ENCODE assay signal across 16 cellular contexts in the genomic region with DNA sequence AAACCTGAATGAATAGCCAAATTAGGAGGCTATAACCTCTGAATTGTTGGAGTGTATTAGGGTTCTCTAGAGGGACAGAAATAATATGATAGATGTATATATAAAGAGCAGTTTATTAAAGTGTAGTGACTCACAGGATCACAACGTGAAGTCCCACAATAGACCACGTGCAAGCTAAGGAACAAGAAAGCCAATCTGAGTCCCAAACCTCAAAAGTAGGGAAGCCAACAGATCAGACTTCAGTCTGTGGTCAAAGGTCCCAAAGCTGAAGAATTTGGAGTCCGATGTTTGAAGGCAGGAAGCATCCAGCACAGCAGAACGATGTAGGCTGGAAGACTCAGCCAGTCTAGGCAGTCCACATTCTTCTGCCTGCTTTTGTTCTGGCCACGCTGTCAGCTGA.
DNase-seq lines count a peak whose midpoint lies in the region; ATAC-seq and TF ChIP-seq lines count a peak whose summit lies in the region.
"Had no signal": no experiment of that assay in that cellular context is flagged by ENCODE, and none has a peak within 500 bp of the region (broad histone marks: within the 10 kb centered on the region; RNA-seq: fewer than 3 reads in every experiment).

No MANE protein-coding gene starts in this region.

- no TSS peak for BruUV-seq in A673 (replicated peaks; lab: Mats Ljungman, UMichigan)

- no peaks in the 10 kb centered on the region for H3K27me3 ChIP-seq in A673 (replicated peaks; ENCODE audit: insufficient read depth, low read depth, low read length, poor library complexity)

- peak; percentile 12 for DNase-seq in A673 (ENCODE audit: low spot score)
- DNase-seq in NCI-H69 (lab: John Stamatoyannopoulos, UW): peak; percentile 92
- DNase-seq in choroid plexus epithelial cell (ENCODE audit: low read depth): peak; percentile 2
- peak; percentile 39 for DNase-seq in retinal pigment epithelial cell (ENCODE audit: low read depth)
- no peak for DNase-seq in stimulated activated naive CD8-positive, alpha-beta T cell treated with anti-CD3 and anti-CD28 coated beads, Interleukin-15, amount 100 ng/mL, for 72 hours
- no peak for DNase-seq in activated CD4-positive, alpha-beta T cell treated with anti-CD3 and anti-CD28 coated beads for 48 hours
- no peak for DNase-seq in left colon
- DNase-seq: DMS 273 treated with DMSO at 0.1 percent for 48 hours, GDM1, NCI-H1436, NCI-H2029 treated with DMSO at 0.1 percent for 48 hours, NCI-H2171 treated with DMSO at 0.1 percent for 48 hours, NCI-H774 had no signal

- no peaks in the 10 kb centered on the region for H3K36me3 ChIP-seq in A673 (ENCODE audit: insufficient read depth, low read length, poor library complexity, severe bottlenecking)

- TF ChIP-seq CTCF in A673 (conservative IDR thresholded peaks at IDR 0.05; ENCODE audit: low read depth, low read length) (no peak), choroid plexus epithelial cell (conservative IDR thresholded peaks at IDR 0.05; ENCODE audit: low read depth, low read length) (no peak), retinal pigment epithelial cell (conservative IDR thresholded peaks at IDR 0.05; ENCODE audit: low read depth, low read length) (no peak)

- no peak for ATAC-seq in stimulated activated naive CD8-positive, alpha-beta T cell treated with anti-CD3 and anti-CD28 coated beads, Interleukin-15, amount 100 ng/mL, for 72 hours
- no peak for ATAC-seq in left colon
- no peak for ATAC-seq in HG02610 (IDR thresholded peaks at IDR 0.05; ENCODE audit: unreplicated experiment)
- ATAC-seq: GM23338 had no signal

- no peaks in the 10 kb centered on the region for H3K4me1 ChIP-seq in A673 (ENCODE audit: insufficient read depth, low read length, poor library complexity, severe bottlenecking)

- no peak overlapping the region for H3K27ac Mint-ChIP-seq in stimulated activated naive CD8-positive, alpha-beta T cell treated with anti-CD3 and anti-CD28 coated beads, Interleukin-15, amount 100 ng/mL, for 72 hours
- H3K27ac Mint-ChIP-seq: GM23338 had no signal

- no peak overlapping the region for H3K27ac ChIP-seq in A673 (ENCODE audit: low read depth, low read length, poor library complexity, severe bottlenecking)
- H3K27ac ChIP-seq: C4-2B had no signal

- H3K4me3 Mint-ChIP-seq in stimulated activated naive CD8-positive, alpha-beta T cell treated with anti-CD3 and anti-CD28 coated beads, Interleukin-15, amount 100 ng/mL, for 72 hours: no peak overlapping the region
- H3K4me3 Mint-ChIP-seq: GM23338 had no signal

- CTCF ChIA-PET in A673 (lab: Charles Lee): interaction anchor here (0.6 to 1.0 kb wide), 2 partner anchors 116 to 982 kb away, joined by 4 to 5 read pairs; no protein-coding TSS in a partner anchor

- no peaks in the 10 kb centered on the region for H3K27me3 Mint-ChIP-seq in stimulated activated naive CD8-positive, alpha-beta T cell treated with anti-CD3 and anti-CD28 coated beads, Interleukin-15, amount 100 ng/mL, for 72 hours

- H3K9me3 Mint-ChIP-seq in stimulated activated naive CD8-positive, alpha-beta T cell treated with anti-CD3 and anti-CD28 coated beads, Interleukin-15, amount 100 ng/mL, for 72 hours: peaks cover 22 to 29% of the 10 kb centered on the region in 2 donors

- H3K4me3 ChIP-seq in A673 (ENCODE audit: low read depth, low read length, poor library complexity, severe bottlenecking) (no peak overlapping the region), choroid plexus epithelial cell (ENCODE audit: low read depth, low read length) (no peak overlapping the region), retinal pigment epithelial cell (ENCODE audit: low read length) (peak overlapping the region; percentile 7)
- H3K4me3 ChIP-seq: GM23338 had no signal

- no peaks in the 10 kb centered on the region for H3K4me1 Mint-ChIP-seq in stimulated activated naive CD8-positive, alpha-beta T cell treated with anti-CD3 and anti-CD28 coated beads, Interleukin-15, amount 100 ng/mL, for 72 hours
- H3K4me1 Mint-ChIP-seq: GM23338 had no signal

- POLR2A ChIA-PET in A673 (lab: Charles Lee; ENCODE audit: low non-redundant PET): interaction anchor here (0.6 to 0.7 kb wide), 3 partner anchors 400 to 695 kb away, joined by 3 to 6 read pairs (median 3); no protein-coding TSS in a partner anchor

- intact Hi-C loops in A673 (cut with micrococcal nuclease; ENCODE audit: unreplicated experiment) (no loop called here), left colon (cut with DNase I, micrococcal nuclease) (no loop called here)

- no peaks in the 10 kb centered on the region for H3K9me3 ChIP-seq in A673 (ENCODE audit: low read depth, low read length, poor library complexity, severe bottlenecking)

Comparison
In these comparisons a context has a peak if more than half of its experiments do, and no peak if none do; other contexts are left out.
1. DNase-seq: peak in A673 (single experiment), NCI-H69 (single experiment), choroid plexus epithelial cell (single experiment) and retinal pigment epithelial cell (single experiment); none in stimulated activated naive CD8-positive, alpha-beta T cell treated with anti-CD3 and anti-CD28 coated beads, Interleukin-15, amount 100 ng/mL, for 72 hours (0 of 2), activated CD4-positive, alpha-beta T cell treated with anti-CD3 and anti-CD28 coated beads for 48 hours (single experiment) and left colon (0 of 2).